In genomic region chr1:189623336-189623735, GRCh38 we compare ENCODE assay signal across 20 cellular contexts.
DNase-seq lines count a peak whose midpoint lies in the region; ATAC-seq and TF ChIP-seq lines count a peak whose summit lies in the region.
"Had no signal": no experiment of that assay in that cellular context is flagged by ENCODE, and none has a peak within 500 bp of the region (broad histone marks: within the 10 kb centered on the region; RNA-seq: fewer than 3 reads in every experiment).

No MANE protein-coding gene starts in this region.

- RAD21 ChIA-PET in HCT116 (lab: Charles Lee; ENCODE audit: low non-redundant PET in 1 of 2, low total read pairs in 2 of 2, uncharacterized antibody in 2 of 2, unreplicated experiment in 2 of 2): no interaction called here

- H3K4me3 ChIP-seq in HCT116 (replicated peaks in 1 of 2; ENCODE audit: low read depth in 1 of 2, low read length in 2 of 2) (no peak overlapping the region), epithelial cell of esophagus (ENCODE audit: low read length) (no peak overlapping the region)
- H3K4me3 ChIP-seq: A549; BLaER1 treated with 17β-estradiol and CSF1 and Interleukin-3, amounts not matched to agents 10 nM and 100 nM; GM23248 had no signal

- POLR2A ChIA-PET in HCT116 (lab: Charles Lee): no interaction called here

- no peaks in the 10 kb centered on the region for H3K27me3 ChIP-seq in HCT116 (ENCODE audit: insufficient read depth, low read length)
- H3K27me3 ChIP-seq: BE2C; BLaER1 treated with 17β-estradiol and CSF1 and Interleukin-3, amounts not matched to agents 10 nM and 100 nM had no signal

- H3K9me2 ChIP-seq in HCT116 (ENCODE audit: insufficient read depth): no peaks in the 10 kb centered on the region

- no peak overlapping the region for H3K4me2 ChIP-seq in HCT116 (ENCODE audit: low read length)
- H3K4me2 ChIP-seq: A549; BLaER1 treated with 17β-estradiol and CSF1 and Interleukin-3, amounts not matched to agents 10 nM and 100 nM had no signal

- H3K9me3 ChIP-seq in HCT116 (ENCODE audit: control insufficient read depth in 1 of 2, insufficient read depth in 1 of 2, low read depth in 1 of 2, low read length in 2 of 2): no peaks in the 10 kb centered on the region
- H3K9me3 ChIP-seq: A549; BE2C; BLaER1 treated with 17β-estradiol and CSF1 and Interleukin-3, amounts not matched to agents 10 nM and 100 nM had no signal

- H3K4me1 ChIP-seq in HCT116 (ENCODE audit: control insufficient read depth in 1 of 2, insufficient read depth in 2 of 2, low read length in 2 of 2): peaks cover 8 to 10% of the 10 kb centered on the region in 2 experiments; a peak in 3 of 4 replicates
- H3K4me1 ChIP-seq: BLaER1 treated with 17β-estradiol and CSF1 and Interleukin-3, amounts not matched to agents 10 nM and 100 nM had no signal

- no peak for TF ChIP-seq RAD21 in HCT116 (IDR thresholded peaks at IDR 0.05; ENCODE audit: low read depth)

- ATAC-seq in HCT116: no peak
- ATAC-seq in GM18870 (IDR thresholded peaks at IDR 0.05; ENCODE audit: unreplicated experiment): no peak
- ATAC-seq: A549 had no signal

- peak overlapping the region; percentile 67 for H2AFZ ChIP-seq in HCT116 (ENCODE audit: low read depth, low read length, poor library complexity, severe bottlenecking)
- H2AFZ ChIP-seq: GM23248 had no signal

- DNase-seq in NCI-H1417 (lab: John Stamatoyannopoulos, UW): peak in 2 of 3 experiments; percentile 1 to 46
- DNase-seq in NCI-H1417 treated with DMSO at 0.1 percent for 48 hours (lab: John Stamatoyannopoulos, UW): no peak
- DNase-seq in HCT116 (ENCODE audit: low read depth, low spot score): no peak
- DNase-seq in epithelial cell of esophagus (ENCODE audit: low read depth): peak; percentile 77
- no peak for DNase-seq in T-helper 2 cell
- DNase-seq: 8988T; ACHN; AML-193; BE2C; CD4-positive, alpha-beta T cell; CD8-positive, alpha-beta memory T cell; DMS53; DMS79 treated with DMSO at 0.1 percent for 48 hours; GF-D8; GM23248; H7; HCEC 1CT had no signal

- TF ChIP-seq CTCF in HCT116 (IDR thresholded peaks at IDR 0.05 in 2 of 3, conservative IDR thresholded peaks at IDR 0.05 in 1 of 3; ENCODE audit: borderline replicate concordance in 1 of 3, insufficient read depth in 1 of 3, low read depth in 2 of 3, low read length in 2 of 3) (no peak), epithelial cell of esophagus (IDR thresholded peaks at IDR 0.05; ENCODE audit: insufficient read depth, low read depth, low read length, missing control alignments) (no peak)

- intact Hi-C loops in HCT116 (cut with micrococcal nuclease): loop anchor here (10.0 kb wide), 1 partner anchor 811 kb away; no protein-coding TSS in a partner anchor

- no peak overlapping the region for H3K27ac ChIP-seq in HCT116 (ENCODE audit: low read depth, low read length)
- H3K27ac ChIP-seq: A549; BLaER1 treated with 17β-estradiol and CSF1 and Interleukin-3, amounts not matched to agents 10 nM and 100 nM; GM23248 had no signal

- H3K36me3 ChIP-seq in HCT116 (ENCODE audit: control insufficient read depth in 1 of 2, insufficient read depth in 2 of 2, low read length in 2 of 2): no peaks in the 10 kb centered on the region
- H3K36me3 ChIP-seq: BE2C; BLaER1 treated with 17β-estradiol and CSF1 and Interleukin-3, amounts not matched to agents 10 nM and 100 nM had no signal

- no TSS peak for BruUV-seq in HCT116 (replicated peaks; lab: Mats Ljungman, UMichigan)

- H3K9ac ChIP-seq in HCT116 (ENCODE audit: low read length): no peak overlapping the region
- H3K9ac ChIP-seq: BLaER1 treated with 17β-estradiol and CSF1 and Interleukin-3, amounts not matched to agents 10 nM and 100 nM; GM23248 had no signal

- no peaks in the 10 kb centered on the region for H3K79me2 ChIP-seq in HCT116 (ENCODE audit: insufficient read depth, low read length)

- no peak for TF ChIP-seq POLR2A in HCT116 (IDR thresholded peaks at IDR 0.05; ENCODE audit: borderline replicate concordance, extremely low read depth, insufficient read depth, insufficient read length)

- no peaks in the 10 kb centered on the region for H4K20me1 ChIP-seq in HCT116 (ENCODE audit: insufficient read depth)
- H4K20me1 ChIP-seq: BLaER1 treated with 17β-estradiol and CSF1 and Interleukin-3, amounts not matched to agents 10 nM and 100 nM had no signal

- CTCF ChIA-PET in HCT116 (lab: Charles Lee): no interaction called here

TF ChIP-seq in HCT116, 20 proteins besides CTCF, POLR2A, EP300 and RAD21:
- no peak for TF ChIP-seq SIN3A (IDR thresholded peaks at IDR 0.05; ENCODE audit: low read depth)
- TF ChIP-seq REST (IDR thresholded peaks at IDR 0.05; ENCODE audit: low read depth): no peak
- TF ChIP-seq EZH2 (IDR thresholded peaks at IDR 0.05): no peak
- TF ChIP-seq CEBPB (IDR thresholded peaks at IDR 0.05; ENCODE audit: low read depth): no peak
- TF ChIP-seq, protein P1, sequence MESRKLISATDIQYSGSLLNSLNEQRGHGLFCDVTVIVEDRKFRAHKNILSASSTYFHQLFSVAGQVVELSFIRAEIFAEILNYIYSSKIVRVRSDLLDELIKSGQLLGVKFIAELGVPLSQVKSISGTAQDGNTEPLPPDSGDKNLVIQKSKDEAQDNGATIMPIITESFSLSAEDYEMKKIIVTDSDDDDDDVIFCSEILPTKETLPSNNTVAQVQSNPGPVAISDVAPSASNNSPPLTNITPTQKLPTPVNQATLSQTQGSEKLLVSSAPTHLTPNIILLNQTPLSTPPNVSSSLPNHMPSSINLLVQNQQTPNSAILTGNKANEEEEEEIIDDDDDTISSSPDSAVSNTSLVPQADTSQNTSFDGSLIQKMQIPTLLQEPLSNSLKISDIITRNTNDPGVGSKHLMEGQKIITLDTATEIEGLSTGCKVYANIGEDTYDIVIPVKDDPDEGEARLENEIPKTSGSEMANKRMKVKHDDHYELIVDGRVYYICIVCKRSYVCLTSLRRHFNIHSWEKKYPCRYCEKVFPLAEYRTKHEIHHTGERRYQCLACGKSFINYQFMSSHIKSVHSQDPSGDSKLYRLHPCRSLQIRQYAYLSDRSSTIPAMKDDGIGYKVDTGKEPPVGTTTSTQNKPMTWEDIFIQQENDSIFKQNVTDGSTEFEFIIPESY (IDR thresholded peaks at IDR 0.05; ENCODE audit: extremely low read depth, insufficient replicate concordance, low read length): no peak
- no peak for TF ChIP-seq EZH2phosphoT487 (IDR thresholded peaks at IDR 0.05; ENCODE audit: borderline replicate concordance)
- TF ChIP-seq, protein P2, sequence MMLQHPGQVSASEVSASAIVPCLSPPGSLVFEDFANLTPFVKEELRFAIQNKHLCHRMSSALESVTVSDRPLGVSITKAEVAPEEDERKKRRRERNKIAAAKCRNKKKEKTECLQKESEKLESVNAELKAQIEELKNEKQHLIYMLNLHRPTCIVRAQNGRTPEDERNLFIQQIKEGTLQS (IDR thresholded peaks at IDR 0.05): no peak
- TF ChIP-seq EGR1 (IDR thresholded peaks at IDR 0.05; ENCODE audit: low read depth): no peak
- TF ChIP-seq YY1 (IDR thresholded peaks at IDR 0.05; ENCODE audit: extremely low read depth, insufficient replicate concordance, low read depth, low read length): no peak
- TF ChIP-seq TCF7L2 (IDR thresholded peaks at IDR 0.05; ENCODE audit: borderline replicate concordance, extremely low read depth, insufficient read depth, insufficient read length): no peak
- TF ChIP-seq, protein P3, sequence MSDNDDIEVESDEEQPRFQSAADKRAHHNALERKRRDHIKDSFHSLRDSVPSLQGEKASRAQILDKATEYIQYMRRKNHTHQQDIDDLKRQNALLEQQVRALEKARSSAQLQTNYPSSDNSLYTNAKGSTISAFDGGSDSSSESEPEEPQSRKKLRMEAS (IDR thresholded peaks at IDR 0.05): no peak
- TF ChIP-seq SRF (IDR thresholded peaks at IDR 0.05; ENCODE audit: low read depth): no peak
- TF ChIP-seq ELF1 (IDR thresholded peaks at IDR 0.05; ENCODE audit: borderline replicate concordance, low read depth): no peak
- no peak for TF ChIP-seq ZFX (IDR thresholded peaks at IDR 0.05)
- TF ChIP-seq POLR2AphosphoS5 (IDR thresholded peaks at IDR 0.05; ENCODE audit: low read depth, low read length): no peak
- TF ChIP-seq CBX3 (IDR thresholded peaks at IDR 0.05; ENCODE audit: low read depth): no peak
- no peak for TF ChIP-seq JUND (IDR thresholded peaks at IDR 0.05)
- TF ChIP-seq ZNF274 (IDR thresholded peaks at IDR 0.05; ENCODE audit: low read depth, low read length): no peak
- TF ChIP-seq SP1 (IDR thresholded peaks at IDR 0.05; ENCODE audit: low read depth): no peak

Comparison
In these comparisons a context has a peak if more than half of its experiments do, and no peak if none do; other contexts are left out.
1. DNase-seq: peak in NCI-H1417 (2 of 3) and epithelial cell of esophagus (single experiment); none in NCI-H1417 treated with DMSO at 0.1 percent for 48 hours (single experiment), HCT116 (single experiment) and T-helper 2 cell (0 of 5).